In the genomic region with DNA sequence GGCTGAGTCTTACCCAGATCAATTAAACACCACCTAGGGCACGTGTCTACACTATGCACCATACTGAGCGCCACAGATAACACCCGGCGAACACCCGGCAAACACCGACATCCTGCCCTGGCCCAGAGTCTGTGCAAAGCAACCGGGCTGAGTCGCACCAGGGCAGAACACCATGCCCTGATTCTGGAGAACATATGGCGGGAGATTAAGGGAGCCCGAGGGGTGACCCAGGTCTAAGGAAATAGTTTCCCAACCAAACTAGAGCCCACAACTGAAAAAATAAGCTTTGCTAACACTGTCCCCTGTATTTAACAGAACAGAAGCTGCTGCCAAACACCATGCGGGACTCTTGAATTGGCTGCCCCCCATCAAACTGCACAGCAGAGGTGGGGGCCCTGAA, we compare ENCODE assay signal across 14 cellular contexts. TPM values are rescaled to one million over a fixed set of nuclear protein-coding genes. Genes with fewer than 3 reads are reported as not detected.
DNase-seq lines count a peak whose midpoint lies in the region; ATAC-seq, FAIRE-seq and TF ChIP-seq lines count a peak whose summit lies in the region.
"Had no signal": no experiment of that assay in that cellular context is flagged by ENCODE, and none has a peak within 500 bp of the region (broad histone marks: within the 10 kb centered on the region; RNA-seq: fewer than 3 reads in every experiment).

No MANE protein-coding gene starts in this region.

- H3K4me3 Mint-ChIP-seq in neural progenitor cell, result no peak overlapping the region
- H3K4me3 Mint-ChIP-seq: activated naive CD4-positive, alpha-beta T cell treated with anti-CD3 and anti-CD28 coated beads for 36 hours; stimulated activated memory B cell treated with anti-CD40 and anti-IgM and Interleukin-4, amounts not matched to agents 10 μg/mL and 1 μg/mL and 100 μg/mL, for 72 hours had no signal

- H3K27ac ChIP-seq in hepatocyte (peak overlapping the region; percentile 64), small intestine (ENCODE audit: low read depth in 1 of 2, low read length in 1 of 2) (peak overlapping the region; percentile 15 to 28), neural progenitor cell (no peak overlapping the region)
- H3K27ac ChIP-seq: colonic mucosa, KMS-11 had no signal

- H3K9ac ChIP-seq in neural progenitor cell, result no peak overlapping the region
- H3K9ac ChIP-seq: KMS-11 had no signal

- 76% methylated on average over 11 of the region's 11 CpGs for WGBS in hepatocyte (ENCODE audit: low lambda C conversion rate, missing lambda C conversion rate)
- WGBS in small intestine, 3 donors, result 31 to 59% (median 43%) methylated on average over 11 of the region's 11 CpGs

- TF ChIP-seq CTCF in WI38 (IDR thresholded peaks at IDR 0.05; ENCODE audit: low read depth, low read length), result no peak
- no peak for TF ChIP-seq CTCF in hepatocyte (IDR thresholded peaks at IDR 0.05; ENCODE audit: poor library complexity)
- TF ChIP-seq CTCF in neural progenitor cell (IDR thresholded peaks at IDR 0.05), result no peak

- H3K9me3 ChIP-seq in hepatocyte (ENCODE audit: low read depth) (no peaks in the 10 kb centered on the region), small intestine (ENCODE audit: control insufficient read depth, low read depth) (no peaks in the 10 kb centered on the region), neural progenitor cell (ENCODE audit: low read depth) (no peaks in the 10 kb centered on the region)
- H3K9me3 ChIP-seq: colonic mucosa had no signal

- H3K9me3 Mint-ChIP-seq in neural progenitor cell, result no peaks in the 10 kb centered on the region
- H3K9me3 Mint-ChIP-seq: activated naive CD4-positive, alpha-beta T cell treated with anti-CD3 and anti-CD28 coated beads for 36 hours; stimulated activated memory B cell treated with anti-CD40 and anti-IgM and Interleukin-4, amounts not matched to agents 10 μg/mL and 1 μg/mL and 100 μg/mL, for 72 hours had no signal

- DNase-seq in D341Med (ENCODE audit: low spot score) (peak; percentile 39), hepatocyte (ENCODE audit: low spot score) (no peak), small intestine (peak; percentile 51), NCI-H226 (no peak), neural progenitor cell (ENCODE audit: low spot score) (no peak), midbrain (lab: John Stamatoyannopoulos, UW) (no peak)
- DNase-seq: activated naive CD4-positive, alpha-beta T cell treated with anti-CD3 and anti-CD28 coated beads for 36 hours; colonic mucosa; NCI-H2081 treated with DMSO at 0.1 percent for 48 hours; stimulated activated CD4-positive, alpha-beta T cell treated with anti-CD3 and anti-CD28 coated beads, Interleukin-1b, Interleukin-23, amount 100 ng/mL, for 48 hours had no signal

- H3K4me1 Mint-ChIP-seq in neural progenitor cell, result peaks cover 29% of the 10 kb centered on the region

- H3K9me2 ChIP-seq in hepatocyte (replicated peaks; ENCODE audit: insufficient read depth), result no peaks in the 10 kb centered on the region

- no peaks in the 10 kb centered on the region for H3F3A ChIP-seq in neural progenitor cell (ENCODE audit: low read depth)

- H3K4me2 ChIP-seq in hepatocyte (peak overlapping the region; percentile 69), neural progenitor cell (no peak overlapping the region)
- H3K4me2 ChIP-seq: KMS-11 had no signal

- H3K27me3 ChIP-seq in hepatocyte, result no peaks in the 10 kb centered on the region
- no peaks in the 10 kb centered on the region for H3K27me3 ChIP-seq in small intestine (ENCODE audit: control insufficient read depth in 2 of 2, insufficient read depth in 2 of 2, low read length in 2 of 2)
- no peaks in the 10 kb centered on the region for H3K27me3 ChIP-seq in neural progenitor cell
- H3K27me3 ChIP-seq: colonic mucosa had no signal

- H3K79me2 ChIP-seq in hepatocyte, result peaks cover 87% of the 10 kb centered on the region
- H3K79me2 ChIP-seq in neural progenitor cell (ENCODE audit: low read depth), result peaks cover 6% of the 10 kb centered on the region

- H4K20me1 ChIP-seq in hepatocyte (ENCODE audit: insufficient read depth, poor library complexity, severe bottlenecking), result no peaks in the 10 kb centered on the region
- H4K20me1 ChIP-seq in neural progenitor cell (ENCODE audit: low read depth), result peaks cover 20% of the 10 kb centered on the region

- FAIRE-seq in small intestine (lab: Jason Lieb, UNC), result no peak

- no peaks in the 10 kb centered on the region for H3K36me3 ChIP-seq in hepatocyte (replicated peaks; ENCODE audit: insufficient read depth, low read depth)
- no peaks in the 10 kb centered on the region for H3K36me3 ChIP-seq in small intestine (ENCODE audit: control insufficient read depth in 2 of 2, insufficient read depth in 2 of 2, low read length in 2 of 2)
- no peaks in the 10 kb centered on the region for H3K36me3 ChIP-seq in neural progenitor cell
- H3K36me3 ChIP-seq: colonic mucosa had no signal

- H3K4me1 ChIP-seq in hepatocyte (ENCODE audit: insufficient read depth) (peaks cover 91% of the 10 kb centered on the region), small intestine (ENCODE audit: control insufficient read depth in 2 of 2, insufficient read depth in 1 of 2, low read depth in 1 of 2, low read length in 1 of 2) (peaks cover 36 to 43% of the 10 kb centered on the region in 2 donors), neural progenitor cell (peaks cover 16% of the 10 kb centered on the region)

- H3K4me3 ChIP-seq in WI38 (ENCODE audit: low read depth, low read length), result 0 out of 2 replicates have a peak overlapping the region, but pooled peaks have one; percentile 4
- no peak overlapping the region for H3K4me3 ChIP-seq in hepatocyte
- H3K4me3 ChIP-seq in small intestine (ENCODE audit: low read depth in 1 of 2, low read length in 2 of 2), result no peak overlapping the region
- H3K4me3 ChIP-seq in neural progenitor cell, result no peak overlapping the region
- H3K4me3 ChIP-seq: colonic mucosa had no signal

- H3K36me3 Mint-ChIP-seq in neural progenitor cell, result no peaks in the 10 kb centered on the region

- no peak overlapping the region for H2AFZ ChIP-seq in hepatocyte
- H2AFZ ChIP-seq in neural progenitor cell (replicated peaks), result no peak overlapping the region

- ATAC-seq in GM18907 (IDR thresholded peaks at IDR 0.05; ENCODE audit: unreplicated experiment), result no peak
- ATAC-seq: stimulated activated memory B cell treated with anti-CD40 and anti-IgM and Interleukin-4, amounts not matched to agents 10 μg/mL and 1 μg/mL and 100 μg/mL, for 72 hours had no signal

- H3K27ac Mint-ChIP-seq in neural progenitor cell, result no peak overlapping the region
- H3K27ac Mint-ChIP-seq: activated naive CD4-positive, alpha-beta T cell treated with anti-CD3 and anti-CD28 coated beads for 36 hours had no signal

- H3K27me3 Mint-ChIP-seq in neural progenitor cell (ENCODE audit: insufficient read depth, low read depth), result peaks cover 2% of the 10 kb centered on the region
- H3K27me3 Mint-ChIP-seq: stimulated activated memory B cell treated with anti-CD40 and anti-IgM and Interleukin-4, amounts not matched to agents 10 μg/mL and 1 μg/mL and 100 μg/mL, for 72 hours had no signal

RNA-seq across cellular contexts. Expression of a gene that starts 22.1 kb away (rescaled TPM):
- total RNA-seq in hepatocyte (22.0 and 35.6 TPM in 2 replicates), neural progenitor cell (ENCODE audit: low replicate concordance) (11.6 and 24.8 TPM in 2 replicates)
- polyA plus RNA-seq in hepatocyte (32.2 and 33.8 TPM in 2 replicates), small intestine (10 to 100 TPM; 42.9 to 66.9 (median 61.9) TPM)

Comparison
In these comparisons a context has a peak if more than half of its experiments do, and no peak if none do; other contexts are left out.
1. DNase-seq: peak in D341Med (single experiment) and small intestine (single experiment); none in hepatocyte (single experiment), NCI-H226 (single experiment), neural progenitor cell (single experiment) and midbrain (single experiment).